Comparison of ENCODE assay signal across 12 cellular contexts in genomic region chr1:155069551-155070391, GRCh38. TPM values are rescaled to one million over a fixed set of nuclear protein-coding genes. Genes with fewer than 3 reads are reported as not detected.
DNase-seq lines count a peak whose midpoint lies in the region; ATAC-seq, FAIRE-seq and TF ChIP-seq lines count a peak whose summit lies in the region.
"Had no signal": no experiment of that assay in that cellular context is flagged by ENCODE, and none has a peak within 500 bp of the region (broad histone marks: within the 10 kb centered on the region; RNA-seq: fewer than 3 reads in every experiment).

No MANE protein-coding gene starts in this region.

- TF ChIP-seq CTCF in OCI-LY7 (conservative IDR thresholded peaks at IDR 0.05; ENCODE audit: low read length): no peak
- no peak for TF ChIP-seq CTCF in HepG2 (CRISPR knock-in tag; IDR thresholded peaks at IDR 0.05)
- TF ChIP-seq CTCF in D721Med (IDR thresholded peaks at IDR 0.05; ENCODE audit: insufficient read depth, missing control alignments): no peak

- no peak overlapping the region for H3K27ac ChIP-seq in OCI-LY7 (ENCODE audit: low read depth, low read length, poor library complexity, severe bottlenecking)
- no peak overlapping the region for H3K27ac ChIP-seq in HepG2 (ENCODE audit: extremely low read length, insufficient read depth, low read length)

- H3K4me1 ChIP-seq in OCI-LY7 (ENCODE audit: insufficient read depth, low read length, poor library complexity, severe bottlenecking): peaks cover 51% of the 10 kb centered on the region
- peaks cover 25% of the 10 kb centered on the region for H3K4me1 ChIP-seq in HepG2 (ENCODE audit: insufficient read depth, low read length)

- H3K9me2 ChIP-seq in OCI-LY7 (ENCODE audit: insufficient read depth, low read length): no peaks in the 10 kb centered on the region

- H4K20me1 ChIP-seq in OCI-LY7 (ENCODE audit: insufficient read depth, low read length) (no peaks in the 10 kb centered on the region), HepG2 (ENCODE audit: insufficient read depth, low read length) (no peaks in the 10 kb centered on the region)

- 84% methylated on average over 16 of the region's 25 CpGs for WGBS in HepG2 (ENCODE audit: low lambda C conversion rate)

- no peak for FAIRE-seq in HepG2 (lab: Jason Lieb, UNC)
- FAIRE-seq in D721Med (lab: Jason Lieb, UNC): no peak
- FAIRE-seq: RCC 7860, urothelium cell line had no signal

- no peak for TF ChIP-seq POLR2A in HepG2 (IDR thresholded peaks at IDR 0.05; ENCODE audit: insufficient read depth in 1 of 2, low read depth in 2 of 2, low read length in 2 of 2)

- peaks cover 1% of the 10 kb centered on the region; the same call in 1 of the 2 replicates for H3K79me2 ChIP-seq in OCI-LY7 (ENCODE audit: insufficient read depth, low read depth, low read length)
- peaks cover 4% of the 10 kb centered on the region for H3K79me2 ChIP-seq in HepG2 (ENCODE audit: insufficient read depth, low read length)

- DNase-seq in COR-L47 (lab: John Stamatoyannopoulos, UW): peak; percentile 86
- peak; percentile 79 for DNase-seq in NCI-H1092 (lab: John Stamatoyannopoulos, UW)
- no peak for DNase-seq in OCI-LY7 (ENCODE audit: low spot score)
- no peak for DNase-seq in HepG2 (ENCODE audit: low spot score)
- DNase-seq in effector CD4-positive, alpha-beta T cell: no peak
- no peak for DNase-seq in D721Med (ENCODE audit: insufficient read length, low spot score)
- DNase-seq in epidermal melanocyte (ENCODE audit: insufficient read length, low spot score): no peak
- no peak for DNase-seq in activated CD4-positive, alpha-beta T cell treated with anti-CD3 and anti-CD28 coated beads, Interleukin-2, amount 50 U/mL, for 1 hour
- DNase-seq: gastrocnemius medialis had no signal

- intact Hi-C loops in OCI-LY7 (cut with micrococcal nuclease; ENCODE audit: unreplicated experiment): no loop called here
- intact Hi-C loops in HepG2 (cut with micrococcal nuclease; ENCODE audit: unreplicated experiment): no loop called here

- TF ChIP-seq EP300 in HepG2 (IDR thresholded peaks at IDR 0.05; ENCODE audit: low read depth in 2 of 2, low read length in 2 of 2) (no peak), HepG2 (CRISPR knock-in tag; IDR thresholded peaks at IDR 0.05; ENCODE audit: borderline replicate concordance) (no peak)

- no peak overlapping the region for H3K9ac ChIP-seq in HepG2 (ENCODE audit: insufficient read depth, low read depth, low read length)

- in situ Hi-C loops in HepG2 (cut with HindIII; ENCODE audit: extremely low pct_ligation_motif_present, low pct_unique_long_range_greater_than_20kb): no loop called here

- H3K4me3 ChIP-seq in OCI-LY7 (ENCODE audit: low read depth, low read length, poor library complexity, severe bottlenecking): no peak overlapping the region
- no peak overlapping the region for H3K4me3 ChIP-seq in HepG2 (replicated peaks in 1 of 3; ENCODE audit: insufficient read depth in 1 of 3, low read depth in 2 of 3, low read length in 3 of 3)

- peaks cover 17% of the 10 kb centered on the region; the same call in 1 of the 2 replicates for H3K36me3 ChIP-seq in OCI-LY7 (ENCODE audit: insufficient read depth, low read length)
- peaks cover 3 to 7% of the 10 kb centered on the region in 2 experiments; a peak in 3 of 5 replicates for H3K36me3 ChIP-seq in HepG2 (replicated peaks in 1 of 2; ENCODE audit: control insufficient read depth in 1 of 2, insufficient read depth in 2 of 2, low read length in 2 of 2)
- H3K36me3 ChIP-seq: gastrocnemius medialis had no signal

- H3K9me3 ChIP-seq in OCI-LY7 (ENCODE audit: low read length): no peaks in the 10 kb centered on the region
- H3K9me3 ChIP-seq in HepG2 (ENCODE audit: low read length): no peaks in the 10 kb centered on the region
- H3K9me3 ChIP-seq: gastrocnemius medialis had no signal

- no peak for ATAC-seq in HepG2

- POLR2A ChIA-PET in OCI-LY7 (lab: Charles Lee): interaction anchor here (0.6 kb wide), 1 partner anchor 535 kb away, joined by 3 read pairs; no protein-coding TSS in a partner anchor
- POLR2A ChIA-PET in HepG2 (lab: Yijun Ruan, JAX): interaction anchor here (0.9 to 1.3 kb wide), 2 partner anchors 11 to 69 kb away, joined by 3 to 4 read pairs; no protein-coding TSS in a partner anchor

- no TSS peak for BruUV-seq in OCI-LY7 (replicated peaks; lab: Mats Ljungman, UMichigan)
- no TSS peak for BruUV-seq in HepG2 (replicated peaks; lab: Mats Ljungman, UMichigan)

- TF ChIP-seq RAD21 in HepG2 (CRISPR knock-in tag; IDR thresholded peaks at IDR 0.05): no peak

- H2AFZ ChIP-seq in OCI-LY7 (ENCODE audit: low read length) (no peak overlapping the region), HepG2 (ENCODE audit: low read length) (no peak overlapping the region)

- H3K4me2 ChIP-seq in OCI-LY7 (ENCODE audit: low read length): peak overlapping the region; percentile 64; the same call in 1 of the 2 replicates
- H3K4me2 ChIP-seq in HepG2 (ENCODE audit: low read depth, low read length): no peak overlapping the region

- CTCF ChIA-PET in OCI-LY7 (lab: Charles Lee; ENCODE audit: unreplicated experiment): interaction anchor here (0.7 kb wide), 1 partner anchor 15 kb away, joined by 3 read pairs; no protein-coding TSS in a partner anchor
- CTCF ChIA-PET in HepG2 (lab: Yijun Ruan, JAX; ENCODE audit: low intra/inter-chr PET ratio, low total read pairs): no interaction called here

- H3K27me3 ChIP-seq in HepG2 (ENCODE audit: control insufficient read depth in 1 of 2, insufficient read depth in 2 of 2, low read length in 2 of 2): peaks cover 4 to 30% of the 10 kb centered on the region in 2 experiments
- H3K27me3 ChIP-seq: gastrocnemius medialis had no signal

RNA-seq across cellular contexts. Expression of gene EFNA4, which starts 6.2 kb away (rescaled TPM):
- total RNA-seq in OCI-LY7 (2014; rRNA removed; shearing (Covaris generic)): 10.5 and 11.5 TPM in 2 replicates
- total RNA-seq in OCI-LY7 (2022): 9.0 and 10.1 TPM in 2 replicates
- 9.3 and 17.2 TPM in 2 replicates for total RNA-seq in HepG2 (2016; rRNA removed; fragmentation: Illumina TruSeq; extraction: Trizol)
- total RNA-seq in HepG2 (2016; cell fraction: cytosol; rRNA removed; fragmentation: Illumina TruSeq; extraction: Trizol; ENCODE audit: low read depth): 7.3 and 8.5 TPM in 2 replicates
- total RNA-seq in HepG2 (2016; cell fraction: insoluble cytoplasmic fraction; rRNA removed; fragmentation: Illumina TruSeq; extraction: Trizol): 11.0 and 17.1 TPM in 2 replicates
- total RNA-seq in HepG2 (2016; cell fraction: membrane; rRNA removed; fragmentation: Illumina TruSeq; extraction: Trizol): 8.8 and 11.0 TPM in 2 replicates
- 11.6 and 14.7 TPM in 2 replicates for total RNA-seq in HepG2 (2016; cell fraction: nucleus; rRNA removed; fragmentation: Illumina TruSeq; extraction: Trizol)
- 12.0 and 13.9 TPM in 2 replicates for polyA plus RNA-seq in HepG2 (2011; rRNA removed)
- 10.6 and 13.8 TPM in 2 replicates for polyA plus RNA-seq in HepG2 (2011; cell fraction: cytosol; rRNA removed)
- 8.4 and 8.6 TPM in 2 replicates for polyA plus RNA-seq in HepG2 (2011; cell fraction: nucleus; rRNA removed)
- 6.5 and 7.0 TPM in 2 replicates for polyA plus RNA-seq in HepG2 (2012)
- 3.8 and 4.4 TPM in 2 replicates for polyA plus RNA-seq in HepG2 (2016; cell fraction: cytosol; fragmentation: Illumina TruSeq; extraction: Trizol; ENCODE audit: low read depth)
- polyA plus RNA-seq in HepG2 (2016; cell fraction: insoluble cytoplasmic fraction; fragmentation: Illumina TruSeq; extraction: Trizol; ENCODE audit: low read depth): 9.8 and 11.5 TPM in 2 replicates
- polyA plus RNA-seq in HepG2 (2016; cell fraction: membrane; fragmentation: Illumina TruSeq; extraction: Trizol; ENCODE audit: low read depth): 5.1 and 5.2 TPM in 2 replicates
- polyA plus RNA-seq in HepG2 (2016; cell fraction: nucleus; fragmentation: Illumina TruSeq; extraction: Trizol; ENCODE audit: insufficient read depth, low read depth): 25.7 and 27.9 TPM in 2 replicates
- 11.1 and 12.4 TPM in 2 replicates for polyA minus RNA-seq in HepG2 (2011; rRNA and poly(A)+ RNA removed; ENCODE audit: low replicate concordance)
- 4.8 and 5.1 TPM in 2 replicates for polyA minus RNA-seq in HepG2 (2011; cell fraction: cytosol; rRNA and poly(A)+ RNA removed)
- polyA minus RNA-seq in HepG2 (2011; cell fraction: nucleus; rRNA and poly(A)+ RNA removed): 2.4 and 3.6 TPM in 2 replicates

RNA-seq across cellular contexts. Expression of gene EFNA3, which starts 8.9 kb away (rescaled TPM):
- total RNA-seq in OCI-LY7 (2014; rRNA removed; shearing (Covaris generic)): 5.7 and 6.7 TPM in 2 replicates
- total RNA-seq in OCI-LY7 (2022) (4.8 and 10.8 TPM in 2 replicates), HepG2 (2016; rRNA removed; fragmentation: Illumina TruSeq; extraction: Trizol) (1.0 and 1.6 TPM in 2 replicates)
- 0.62 and 0.71 TPM in 2 replicates for total RNA-seq in HepG2 (2016; cell fraction: cytosol; rRNA removed; fragmentation: Illumina TruSeq; extraction: Trizol; ENCODE audit: low read depth)
- 1.1 and 1.4 TPM in 2 replicates for total RNA-seq in HepG2 (2016; cell fraction: insoluble cytoplasmic fraction; rRNA removed; fragmentation: Illumina TruSeq; extraction: Trizol)
- 1.1 TPM in 2 replicates for total RNA-seq in HepG2 (2016; cell fraction: membrane; rRNA removed; fragmentation: Illumina TruSeq; extraction: Trizol)
- total RNA-seq in HepG2 (2016; cell fraction: nucleus; rRNA removed; fragmentation: Illumina TruSeq; extraction: Trizol): 0.22 and 0.34 TPM in 2 replicates
- polyA plus RNA-seq in HepG2 (2011; rRNA removed): 5.7 and 6.8 TPM in 2 replicates
- polyA plus RNA-seq in HepG2 (2011; cell fraction: cytosol; rRNA removed): 3.6 and 6.1 TPM in 2 replicates
- polyA plus RNA-seq in HepG2 (2011; cell fraction: nucleus; rRNA removed): 6.0 and 6.7 TPM in 2 replicates
- polyA plus RNA-seq in HepG2 (2012): 4.7 and 5.0 TPM in 2 replicates
- 0.71 and 0.87 TPM in 2 replicates for polyA plus RNA-seq in HepG2 (2016; cell fraction: cytosol; fragmentation: Illumina TruSeq; extraction: Trizol; ENCODE audit: low read depth)
- 1.6 and 1.7 TPM in 2 replicates for polyA plus RNA-seq in HepG2 (2016; cell fraction: insoluble cytoplasmic fraction; fragmentation: Illumina TruSeq; extraction: Trizol; ENCODE audit: low read depth)
- polyA plus RNA-seq in HepG2 (2016; cell fraction: membrane; fragmentation: Illumina TruSeq; extraction: Trizol; ENCODE audit: low read depth): 0.94 and 1.0 TPM in 2 replicates
- polyA plus RNA-seq in HepG2 (2016; cell fraction: nucleus; fragmentation: Illumina TruSeq; extraction: Trizol; ENCODE audit: insufficient read depth, low read depth): 1.4 and 2.1 TPM in 2 replicates
- 8.7 and 10.6 TPM in 2 replicates for polyA minus RNA-seq in HepG2 (2011; rRNA and poly(A)+ RNA removed; ENCODE audit: low replicate concordance)
- polyA minus RNA-seq in HepG2 (2011; cell fraction: cytosol; rRNA and poly(A)+ RNA removed): 1.8 and 2.5 TPM in 2 replicates
- 1.2 TPM in 1 of 2 replicates, not detected in the other for polyA minus RNA-seq in HepG2 (2011; cell fraction: nucleus; rRNA and poly(A)+ RNA removed)

RNA-seq across cellular contexts. Expression of gene ADAM15, which starts 18.7 kb away (rescaled TPM):
- total RNA-seq in OCI-LY7 (2014; rRNA removed; shearing (Covaris generic)): 14.2 and 19.7 TPM in 2 replicates
- 50.4 and 56.1 TPM in 2 replicates for total RNA-seq in OCI-LY7 (2022)
- total RNA-seq in HepG2 (2016; rRNA removed; fragmentation: Illumina TruSeq; extraction: Trizol): 12.3 and 25.6 TPM in 2 replicates
- total RNA-seq in HepG2 (2016; cell fraction: cytosol; rRNA removed; fragmentation: Illumina TruSeq; extraction: Trizol; ENCODE audit: low read depth): 9.4 and 10.0 TPM in 2 replicates
- total RNA-seq in HepG2 (2016; cell fraction: insoluble cytoplasmic fraction; rRNA removed; fragmentation: Illumina TruSeq; extraction: Trizol): 11.8 and 25.5 TPM in 2 replicates
- 12.6 and 15.4 TPM in 2 replicates for total RNA-seq in HepG2 (2016; cell fraction: membrane; rRNA removed; fragmentation: Illumina TruSeq; extraction: Trizol)
- 22.9 and 27.4 TPM in 2 replicates for total RNA-seq in HepG2 (2016; cell fraction: nucleus; rRNA removed; fragmentation: Illumina TruSeq; extraction: Trizol)
- polyA plus RNA-seq in HepG2 (2011; rRNA removed): 17.9 and 24.0 TPM in 2 replicates
- 12.5 and 21.6 TPM in 2 replicates for polyA plus RNA-seq in HepG2 (2011; cell fraction: cytosol; rRNA removed)
- 100 and 115 TPM in 2 replicates for polyA plus RNA-seq in HepG2 (2011; cell fraction: nucleus; rRNA removed)
- polyA plus RNA-seq in HepG2 (2012): 14.8 and 20.2 TPM in 2 replicates
- 8.0 and 8.2 TPM in 2 replicates for polyA plus RNA-seq in HepG2 (2016; cell fraction: cytosol; fragmentation: Illumina TruSeq; extraction: Trizol; ENCODE audit: low read depth)
- polyA plus RNA-seq in HepG2 (2016; cell fraction: insoluble cytoplasmic fraction; fragmentation: Illumina TruSeq; extraction: Trizol; ENCODE audit: low read depth): 10.2 and 14.0 TPM in 2 replicates
- 11.2 and 16.1 TPM in 2 replicates for polyA plus RNA-seq in HepG2 (2016; cell fraction: membrane; fragmentation: Illumina TruSeq; extraction: Trizol; ENCODE audit: low read depth)
- polyA plus RNA-seq in HepG2 (2016; cell fraction: nucleus; fragmentation: Illumina TruSeq; extraction: Trizol; ENCODE audit: insufficient read depth, low read depth): 65.2 and 66.0 TPM in 2 replicates
- 69.0 and 416 TPM in 2 replicates for polyA minus RNA-seq in HepG2 (2011; rRNA and poly(A)+ RNA removed; ENCODE audit: low replicate concordance)
- polyA minus RNA-seq in HepG2 (2011; cell fraction: cytosol; rRNA and poly(A)+ RNA removed): 13.6 and 23.7 TPM in 2 replicates
- 19.4 and 22.5 TPM in 2 replicates for polyA minus RNA-seq in HepG2 (2011; cell fraction: nucleus; rRNA and poly(A)+ RNA removed)

RNA-seq across cellular contexts. Expression of gene DCST1, which starts 36.1 kb away (rescaled TPM):
- total RNA-seq in OCI-LY7 (2014; rRNA removed; shearing (Covaris generic)): not detected in 2 replicates
- not detected in 2 replicates for total RNA-seq in OCI-LY7 (2022)
- total RNA-seq in HepG2 (2016; rRNA removed; fragmentation: Illumina TruSeq; extraction: Trizol): not detected in 2 replicates
- total RNA-seq in HepG2 (2016; cell fraction: cytosol; rRNA removed; fragmentation: Illumina TruSeq; extraction: Trizol; ENCODE audit: low read depth): not detected in 2 replicates
- not detected in 2 replicates for total RNA-seq in HepG2 (2016; cell fraction: insoluble cytoplasmic fraction; rRNA removed; fragmentation: Illumina TruSeq; extraction: Trizol)
- total RNA-seq in HepG2 (2016; cell fraction: membrane; rRNA removed; fragmentation: Illumina TruSeq; extraction: Trizol): not detected in 2 replicates
- not detected in 2 replicates for total RNA-seq in HepG2 (2016; cell fraction: nucleus; rRNA removed; fragmentation: Illumina TruSeq; extraction: Trizol)
- polyA plus RNA-seq in HepG2 (2011; rRNA removed): 0.04 TPM in 1 of 2 replicates, not detected in the other
- polyA plus RNA-seq in HepG2 (2011; cell fraction: cytosol; rRNA removed): not detected in 2 replicates
- polyA plus RNA-seq in HepG2 (2011; cell fraction: nucleus; rRNA removed): 0.19 and 0.24 TPM in 2 replicates
- not detected in 2 replicates for polyA plus RNA-seq in HepG2 (2012)
- not detected in 2 replicates for polyA plus RNA-seq in HepG2 (2016; cell fraction: cytosol; fragmentation: Illumina TruSeq; extraction: Trizol; ENCODE audit: low read depth)
- polyA plus RNA-seq in HepG2 (2016; cell fraction: insoluble cytoplasmic fraction; fragmentation: Illumina TruSeq; extraction: Trizol; ENCODE audit: low read depth): not detected in 2 replicates
- not detected in 2 replicates for polyA plus RNA-seq in HepG2 (2016; cell fraction: membrane; fragmentation: Illumina TruSeq; extraction: Trizol; ENCODE audit: low read depth)
- polyA plus RNA-seq in HepG2 (2016; cell fraction: nucleus; fragmentation: Illumina TruSeq; extraction: Trizol; ENCODE audit: insufficient read depth, low read depth): not detected in 2 replicates
- not detected in 2 replicates for polyA minus RNA-seq in HepG2 (2011; rRNA and poly(A)+ RNA removed; ENCODE audit: low replicate concordance)
- polyA minus RNA-seq in HepG2 (2011; cell fraction: cytosol; rRNA and poly(A)+ RNA removed): not detected in 2 replicates
- polyA minus RNA-seq in HepG2 (2011; cell fraction: nucleus; rRNA and poly(A)+ RNA removed): not detected in 2 replicates
- total RNA-seq: renal cortical epithelial cell had no signal

RNA-seq across cellular contexts. Expression of gene DCST2, which starts 36.2 kb away (rescaled TPM):
- 0.85 and 1.7 TPM in 2 replicates for total RNA-seq in OCI-LY7 (2014; rRNA removed; shearing (Covaris generic))
- total RNA-seq in OCI-LY7 (2022) (2.0 and 3.9 TPM in 2 replicates), HepG2 (2016; rRNA removed; fragmentation: Illumina TruSeq; extraction: Trizol) (not detected in 2 replicates)
- not detected in 2 replicates for total RNA-seq in HepG2 (2016; cell fraction: cytosol; rRNA removed; fragmentation: Illumina TruSeq; extraction: Trizol; ENCODE audit: low read depth)
- not detected in 2 replicates for total RNA-seq in HepG2 (2016; cell fraction: insoluble cytoplasmic fraction; rRNA removed; fragmentation: Illumina TruSeq; extraction: Trizol)
- not detected in 2 replicates for total RNA-seq in HepG2 (2016; cell fraction: membrane; rRNA removed; fragmentation: Illumina TruSeq; extraction: Trizol)
- not detected in 2 replicates for total RNA-seq in HepG2 (2016; cell fraction: nucleus; rRNA removed; fragmentation: Illumina TruSeq; extraction: Trizol)
- polyA plus RNA-seq in HepG2 (2011; rRNA removed): 0.74 and 0.80 TPM in 2 replicates
- 0.17 and 0.19 TPM in 2 replicates for polyA plus RNA-seq in HepG2 (2011; cell fraction: cytosol; rRNA removed)
- polyA plus RNA-seq in HepG2 (2011; cell fraction: nucleus; rRNA removed): 7.8 and 11.4 TPM in 2 replicates
- polyA plus RNA-seq in HepG2 (2012): 0.35 and 1.6 TPM in 2 replicates
- polyA plus RNA-seq in HepG2 (2016; cell fraction: cytosol; fragmentation: Illumina TruSeq; extraction: Trizol; ENCODE audit: low read depth): 0.29 TPM in 1 of 2 replicates, not detected in the other
- not detected in 2 replicates for polyA plus RNA-seq in HepG2 (2016; cell fraction: insoluble cytoplasmic fraction; fragmentation: Illumina TruSeq; extraction: Trizol; ENCODE audit: low read depth)
- not detected in 2 replicates for polyA plus RNA-seq in HepG2 (2016; cell fraction: membrane; fragmentation: Illumina TruSeq; extraction: Trizol; ENCODE audit: low read depth)
- polyA plus RNA-seq in HepG2 (2016; cell fraction: nucleus; fragmentation: Illumina TruSeq; extraction: Trizol; ENCODE audit: insufficient read depth, low read depth): 0.29 TPM in 1 of 2 replicates, not detected in the other
- 0.08 and 2.6 TPM in 2 replicates for polyA minus RNA-seq in HepG2 (2011; rRNA and poly(A)+ RNA removed; ENCODE audit: low replicate concordance)
- polyA minus RNA-seq in HepG2 (2011; cell fraction: cytosol; rRNA and poly(A)+ RNA removed): not detected in 2 replicates
- 0.37 TPM in 1 of 2 replicates, not detected in the other for polyA minus RNA-seq in HepG2 (2011; cell fraction: nucleus; rRNA and poly(A)+ RNA removed)
- total RNA-seq: gastrocnemius medialis had no signal

Comparison
In these comparisons a context has a peak if more than half of its experiments do, and no peak if none do; other contexts are left out.
1. DNase-seq: peak in COR-L47 (single experiment) and NCI-H1092 (single experiment); none in OCI-LY7 (single experiment), HepG2 (single experiment), effector CD4-positive, alpha-beta T cell (single experiment), D721Med (single experiment), epidermal melanocyte (single experiment) and activated CD4-positive, alpha-beta T cell treated with anti-CD3 and anti-CD28 coated beads, Interleukin-2, amount 50 U/mL, for 1 hour (single experiment).